In the genomic region with DNA sequence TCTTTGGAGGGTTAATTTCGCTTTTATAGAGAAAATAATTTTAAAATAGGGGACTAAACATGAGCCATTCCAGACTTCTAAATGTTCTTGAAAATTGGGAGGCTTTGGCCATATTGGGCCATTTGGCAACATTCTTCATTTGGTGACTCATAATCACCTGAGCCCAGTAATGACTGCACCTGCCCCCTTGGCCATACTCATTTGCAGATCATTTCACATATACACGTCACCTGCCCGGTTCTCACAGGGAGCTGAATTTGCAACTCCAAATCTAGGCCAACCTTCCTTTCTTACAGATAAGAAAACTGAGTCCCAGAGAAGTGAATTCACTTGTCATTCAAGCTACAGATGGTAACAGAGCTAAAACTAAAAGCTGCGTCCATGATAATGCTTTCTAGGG, we compare ENCODE assay signal across 24 cellular contexts.
"Had no signal": no experiment of that assay in that cellular context is flagged by ENCODE, and none has a peak within 500 bp of the region (broad histone marks: within the 10 kb centered on the region; RNA-seq: fewer than 3 reads in every experiment).

No MANE protein-coding gene starts in this region.

- H3K9me3 Mint-ChIP-seq: activated B cell treated with CpG ODN at 0.5 μM for 24 hours; activated CD4-positive, alpha-beta T cell treated with anti-CD3 and anti-CD28 coated beads, Interleukin-2, amount 10 ng/mL, durations not matched to agents 24 days and 14 days; activated naive CD4-positive, alpha-beta T cell treated with anti-CD3 and anti-CD28 coated beads for 36 hours; activated T-cell treated with anti-CD3 and anti-CD28 coated beads, Interleukin-2, amount 50 U/mL, for 4 hours; activated T-helper 17 cell treated with anti-CD3 and anti-CD28 coated beads, Interleukin-2, amount 50 U/mL, for 72 hours; T-cell had no signal

- H3K4me3 ChIP-seq: breast epithelium had no signal

- ATAC-seq: activated CD8-positive, alpha-beta memory T cell treated with anti-CD3 and anti-CD28 coated beads, Interleukin-2, amount 10 ng/mL, durations not matched to agents 7 days and 5 days; activated T-cell treated with anti-CD3 and anti-CD28 coated beads, Interleukin-2, amount 50 U/mL, for 4 hours; activated T-helper 17 cell treated with anti-CD3 and anti-CD28 coated beads, Interleukin-2, amount 50 U/mL, for 72 hours; T-cell had no signal

- H3K36me3 ChIP-seq: breast epithelium had no signal

- H3K4me1 ChIP-seq: breast epithelium had no signal

- H3K27ac Mint-ChIP-seq: activated B cell treated with CpG ODN at 0.5 μM for 24 hours; activated CD4-positive, alpha-beta T cell treated with anti-CD3 and anti-CD28 coated beads, Interleukin-2, amount 10 ng/mL, durations not matched to agents 24 days and 14 days; activated CD8-positive, alpha-beta memory T cell treated with anti-CD3 and anti-CD28 coated beads, Interleukin-2, amount 10 ng/mL, durations not matched to agents 7 days and 5 days; activated naive CD4-positive, alpha-beta T cell treated with anti-CD3 and anti-CD28 coated beads for 36 hours; activated naive CD8-positive, alpha-beta T cell; activated T-helper 17 cell treated with anti-CD3 and anti-CD28 coated beads, Interleukin-2, amount 50 U/mL, for 72 hours; T-cell had no signal

- H3K4me1 Mint-ChIP-seq: activated CD4-positive, alpha-beta T cell treated with anti-CD3 and anti-CD28 coated beads, Interleukin-2, amount 10 ng/mL, durations not matched to agents 24 days and 14 days; activated CD8-positive, alpha-beta memory T cell treated with anti-CD3 and anti-CD28 coated beads, Interleukin-2, amount 10 ng/mL, durations not matched to agents 7 days and 5 days; activated T-helper 17 cell treated with anti-CD3 and anti-CD28 coated beads, Interleukin-2, amount 50 U/mL, for 72 hours; T-cell had no signal

- H3K4me3 Mint-ChIP-seq: activated B cell treated with CpG ODN at 0.5 μM for 24 hours; activated CD4-positive, alpha-beta T cell treated with anti-CD3 and anti-CD28 coated beads, Interleukin-2, amount 10 ng/mL, durations not matched to agents 24 days and 14 days; activated CD8-positive, alpha-beta memory T cell treated with anti-CD3 and anti-CD28 coated beads, Interleukin-2, amount 10 ng/mL, durations not matched to agents 7 days and 5 days; activated naive CD4-positive, alpha-beta T cell treated with anti-CD3 and anti-CD28 coated beads for 36 hours; activated naive CD8-positive, alpha-beta T cell; activated T-cell treated with anti-CD3 and anti-CD28 coated beads, Interleukin-2, amount 50 U/mL, for 4 hours; activated T-helper 17 cell treated with anti-CD3 and anti-CD28 coated beads, Interleukin-2, amount 50 U/mL, for 72 hours; T-cell had no signal

- H3K36me3 Mint-ChIP-seq: activated CD8-positive, alpha-beta memory T cell treated with anti-CD3 and anti-CD28 coated beads, Interleukin-2, amount 10 ng/mL, durations not matched to agents 7 days and 5 days; activated naive CD8-positive, alpha-beta T cell; T-cell had no signal

- DNase-seq: activated B cell treated with CpG ODN at 0.5 μM for 24 hours; activated CD4-positive, alpha-beta T cell treated with anti-CD3 and anti-CD28 coated beads for 1 hour; activated CD4-positive, alpha-beta T cell treated with anti-CD3 and anti-CD28 coated beads, Interleukin-2, amount 10 ng/mL, durations not matched to agents 24 days and 14 days; activated CD4-positive, alpha-beta T cell treated with anti-CD3 and anti-CD28 coated beads, Interleukin-2, amount 50 U/mL, for 48 hours; activated CD8-positive, alpha-beta memory T cell treated with anti-CD3 and anti-CD28 coated beads, Interleukin-2, amount 10 ng/mL, durations not matched to agents 7 days and 5 days; activated gamma-delta T cell; activated naive CD4-positive, alpha-beta T cell treated with anti-CD3 and anti-CD28 coated beads for 36 hours; activated T-cell treated with anti-CD3 and anti-CD28 coated beads, Interleukin-2, amount 50 U/mL, for 4 hours; anterior cingulate cortex; caudate nucleus; NCI-H1092; NCI-H1417; NCI-H1930; NCI-H2171 treated with DMSO at 0.1 percent for 48 hours; NCI-H226; NCI-H526 treated with DMSO at 0.1 percent for 48 hours; SIG-M5; T-cell; T-helper 2 cell; T1000 had no signal

- H3K9ac ChIP-seq: KMS-11 had no signal

- H3K27me3 Mint-ChIP-seq: activated B cell treated with CpG ODN at 0.5 μM for 24 hours; activated CD8-positive, alpha-beta memory T cell treated with anti-CD3 and anti-CD28 coated beads, Interleukin-2, amount 10 ng/mL, durations not matched to agents 7 days and 5 days had no signal

- H3K9me3 ChIP-seq: breast epithelium had no signal

- H3K27me3 ChIP-seq: breast epithelium had no signal

- H3K4me2 ChIP-seq: KMS-11 had no signal

- H3K27ac ChIP-seq: breast epithelium, KMS-11 had no signal
